Comparison of ENCODE assay signal across 1 cellular context in the genomic region with DNA sequence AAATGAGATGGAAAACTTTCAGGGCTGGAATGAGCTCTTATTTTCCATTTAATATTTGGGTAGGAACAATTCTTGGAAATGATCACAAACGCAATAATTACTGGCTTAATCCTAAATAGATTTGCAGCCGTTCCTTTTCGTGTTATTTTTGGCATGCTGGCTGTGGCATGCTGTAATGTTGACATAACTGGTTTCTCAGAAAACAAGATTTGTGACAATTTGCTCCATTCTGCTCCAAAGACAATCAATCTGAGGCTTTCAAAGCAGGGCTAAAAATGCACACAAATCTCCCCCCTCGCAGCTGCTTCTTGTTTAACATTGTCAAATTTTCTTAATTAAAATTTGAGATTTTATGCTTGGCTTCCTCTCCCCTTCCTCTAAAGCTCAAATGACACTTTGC.
TF ChIP-seq lines count a peak whose summit lies in the region.

No MANE protein-coding gene starts in this region.

TF ChIP-seq in SK-N-SH treated with all-trans-retinoic acid at 6 μM for 48 hours, 23 proteins besides CTCF, POLR2A, EP300 and RAD21 (continued from another document):
- TF ChIP-seq, protein P1, sequence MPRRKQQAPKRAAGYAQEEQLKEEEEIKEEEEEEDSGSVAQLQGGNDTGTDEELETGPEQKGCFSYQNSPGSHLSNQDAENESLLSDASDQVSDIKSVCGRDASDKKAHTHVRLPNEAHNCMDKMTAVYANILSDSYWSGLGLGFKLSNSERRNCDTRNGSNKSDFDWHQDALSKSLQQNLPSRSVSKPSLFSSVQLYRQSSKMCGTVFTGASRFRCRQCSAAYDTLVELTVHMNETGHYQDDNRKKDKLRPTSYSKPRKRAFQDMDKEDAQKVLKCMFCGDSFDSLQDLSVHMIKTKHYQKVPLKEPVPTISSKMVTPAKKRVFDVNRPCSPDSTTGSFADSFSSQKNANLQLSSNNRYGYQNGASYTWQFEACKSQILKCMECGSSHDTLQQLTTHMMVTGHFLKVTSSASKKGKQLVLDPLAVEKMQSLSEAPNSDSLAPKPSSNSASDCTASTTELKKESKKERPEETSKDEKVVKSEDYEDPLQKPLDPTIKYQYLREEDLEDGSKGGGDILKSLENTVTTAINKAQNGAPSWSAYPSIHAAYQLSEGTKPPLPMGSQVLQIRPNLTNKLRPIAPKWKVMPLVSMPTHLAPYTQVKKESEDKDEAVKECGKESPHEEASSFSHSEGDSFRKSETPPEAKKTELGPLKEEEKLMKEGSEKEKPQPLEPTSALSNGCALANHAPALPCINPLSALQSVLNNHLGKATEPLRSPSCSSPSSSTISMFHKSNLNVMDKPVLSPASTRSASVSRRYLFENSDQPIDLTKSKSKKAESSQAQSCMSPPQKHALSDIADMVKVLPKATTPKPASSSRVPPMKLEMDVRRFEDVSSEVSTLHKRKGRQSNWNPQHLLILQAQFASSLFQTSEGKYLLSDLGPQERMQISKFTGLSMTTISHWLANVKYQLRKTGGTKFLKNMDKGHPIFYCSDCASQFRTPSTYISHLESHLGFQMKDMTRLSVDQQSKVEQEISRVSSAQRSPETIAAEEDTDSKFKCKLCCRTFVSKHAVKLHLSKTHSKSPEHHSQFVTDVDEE (CRISPR knock-in tag; IDR thresholded peaks at IDR 0.05), result peak; percentile 65; the same call in 1 of the 2 replicates
- TF ChIP-seq, protein P2, sequence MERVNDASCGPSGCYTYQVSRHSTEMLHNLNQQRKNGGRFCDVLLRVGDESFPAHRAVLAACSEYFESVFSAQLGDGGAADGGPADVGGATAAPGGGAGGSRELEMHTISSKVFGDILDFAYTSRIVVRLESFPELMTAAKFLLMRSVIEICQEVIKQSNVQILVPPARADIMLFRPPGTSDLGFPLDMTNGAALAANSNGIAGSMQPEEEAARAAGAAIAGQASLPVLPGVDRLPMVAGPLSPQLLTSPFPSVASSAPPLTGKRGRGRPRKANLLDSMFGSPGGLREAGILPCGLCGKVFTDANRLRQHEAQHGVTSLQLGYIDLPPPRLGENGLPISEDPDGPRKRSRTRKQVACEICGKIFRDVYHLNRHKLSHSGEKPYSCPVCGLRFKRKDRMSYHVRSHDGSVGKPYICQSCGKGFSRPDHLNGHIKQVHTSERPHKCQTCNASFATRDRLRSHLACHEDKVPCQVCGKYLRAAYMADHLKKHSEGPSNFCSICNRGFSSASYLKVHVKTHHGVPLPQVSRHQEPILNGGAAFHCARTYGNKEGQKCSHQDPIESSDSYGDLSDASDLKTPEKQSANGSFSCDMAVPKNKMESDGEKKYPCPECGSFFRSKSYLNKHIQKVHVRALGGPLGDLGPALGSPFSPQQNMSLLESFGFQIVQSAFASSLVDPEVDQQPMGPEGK (CRISPR knock-in tag; IDR thresholded peaks at IDR 0.05; ENCODE audit: borderline replicate concordance), result no peak
- TF ChIP-seq ZNF565 (CRISPR knock-in tag; conservative IDR thresholded peaks at IDR 0.05; ENCODE audit: low read depth) (no peak), TCF4 (CRISPR knock-in tag; IDR thresholded peaks at IDR 0.05; ENCODE audit: borderline replicate concordance) (peak; percentile 43; the same call in 1 of the 2 replicates), CSDC2 (CRISPR knock-in tag; IDR thresholded peaks at IDR 0.05) (no peak), ZC3H10 (CRISPR knock-in tag; IDR thresholded peaks at IDR 0.05) (no peak), ZFP30 (CRISPR knock-in tag; IDR thresholded peaks at IDR 0.05) (no peak)
